11 cellular contexts compared by ENCODE assay signal in genomic region chr12:117188121-117188665, GRCh38. TPM values are rescaled to one million over a fixed set of nuclear protein-coding genes. Genes with fewer than 3 reads are reported as not detected.
A peak's percentile ranks its signal among the peaks of the same experiment; 100 is the strongest.
DNase-seq lines count a peak whose midpoint lies in the region; ATAC-seq, FAIRE-seq and TF ChIP-seq lines count a peak whose summit lies in the region.
"Had no signal": no experiment of that assay in that cellular context is flagged by ENCODE, and none has a peak within 500 bp of the region (broad histone marks: within the 10 kb centered on the region; RNA-seq: fewer than 3 reads in every experiment).

No MANE protein-coding gene starts in this region.

- peaks cover 7% of the 10 kb centered on the region for H4K20me1 ChIP-seq in HepG2 (ENCODE audit: insufficient read depth, low read length)

- H3K79me2 ChIP-seq in HepG2 (ENCODE audit: insufficient read depth, low read length): peaks cover 22% of the 10 kb centered on the region

- H3K27ac Mint-ChIP-seq in activated naive CD4-positive, alpha-beta T cell treated with anti-CD3 and anti-CD28 coated beads, Interleukin-2, amount 10 ng/mL, durations not matched to agents 7 days and 5 days: no peak overlapping the region
- H3K27ac Mint-ChIP-seq in activated CD8-positive, alpha-beta T cell treated with anti-CD3 and anti-CD28 coated beads for 36 hours: no peak overlapping the region

- no peak overlapping the region for H2AFZ ChIP-seq in HepG2 (ENCODE audit: low read length)

- intact Hi-C loops in activated CD8-positive, alpha-beta T cell treated with anti-CD3 and anti-CD28 coated beads for 36 hours (cut with micrococcal nuclease): no loop called here
- intact Hi-C loops in HepG2 (cut with micrococcal nuclease; ENCODE audit: unreplicated experiment): no loop called here
- intact Hi-C loops in pancreas (cut with DNase I): no loop called here

- peaks cover 17% of the 10 kb centered on the region for H3K27me3 Mint-ChIP-seq in activated naive CD4-positive, alpha-beta T cell treated with anti-CD3 and anti-CD28 coated beads, Interleukin-2, amount 10 ng/mL, durations not matched to agents 7 days and 5 days
- H3K27me3 Mint-ChIP-seq in activated CD8-positive, alpha-beta T cell treated with anti-CD3 and anti-CD28 coated beads for 36 hours: no peaks in the 10 kb centered on the region

- in situ Hi-C loops in HepG2 (cut with HindIII; ENCODE audit: extremely low pct_ligation_motif_present, low pct_unique_long_range_greater_than_20kb): no loop called here

- 87% methylated on average over 12 of the region's 12 CpGs for WGBS in HepG2 (ENCODE audit: low lambda C conversion rate)
- WGBS in tibial nerve, 2 donors: 89 to 91% methylated on average over 12 of the region's 12 CpGs
- WGBS in pancreas, 2 donors: 80 to 81% methylated on average over 12 of the region's 12 CpGs

- H3K4me3 ChIP-seq in HepG2 (replicated peaks in 1 of 3; ENCODE audit: insufficient read depth in 1 of 3, low read depth in 2 of 3, low read length in 3 of 3) (no peak overlapping the region; a peak in 1 of 6 replicates), tibial nerve (no peak overlapping the region), pancreas (peak overlapping the region in 2 of 4 donors; percentile 74 to 86)

- peak overlapping the region; percentile 80 for H3K4me3 Mint-ChIP-seq in activated naive CD4-positive, alpha-beta T cell treated with anti-CD3 and anti-CD28 coated beads, Interleukin-2, amount 10 ng/mL, durations not matched to agents 7 days and 5 days
- peak overlapping the region; percentile 91 for H3K4me3 Mint-ChIP-seq in activated CD8-positive, alpha-beta T cell treated with anti-CD3 and anti-CD28 coated beads for 36 hours

- TSS peak; percentile 55 for BruUV-seq in HepG2 (replicated peaks; lab: Mats Ljungman, UMichigan)

- CTCF ChIA-PET in activated naive CD4-positive, alpha-beta T cell treated with anti-CD3 and anti-CD28 coated beads, Interleukin-2, amount 10 ng/mL, durations not matched to agents 7 days and 5 days (lab: Charles Lee): no interaction called here
- CTCF ChIA-PET in activated CD8-positive, alpha-beta T cell treated with anti-CD3 and anti-CD28 coated beads for 36 hours (lab: Charles Lee): interaction anchor here (1.0 to 1.1 kb wide), 3 partner anchors 11 to 24 kb away, joined by 3 to 4 read pairs (median 3); no protein-coding TSS in a partner anchor
- CTCF ChIA-PET in HepG2 (lab: Yijun Ruan, JAX; ENCODE audit: low intra/inter-chr PET ratio, low total read pairs): no interaction called here

- FAIRE-seq in HepG2 (lab: Jason Lieb, UNC): no peak
- FAIRE-seq in pancreas (lab: Jason Lieb, UNC): no peak

- peak overlapping the region; percentile 46 for H3K4me2 ChIP-seq in HepG2 (ENCODE audit: low read depth, low read length)

- no peak for DNase-seq in activated naive CD4-positive, alpha-beta T cell treated with anti-CD3 and anti-CD28 coated beads, Interleukin-2, amount 10 ng/mL, durations not matched to agents 7 days and 5 days
- DNase-seq in activated naive CD4-positive, alpha-beta T cell treated with Interleukin-2 at 50 U/mL for 16 hours: no peak
- no peak for DNase-seq in activated CD8-positive, alpha-beta T cell treated with anti-CD3 and anti-CD28 coated beads for 36 hours
- DNase-seq in HepG2 (ENCODE audit: low spot score) (no peak), tibial nerve (ENCODE audit: low spot score in 2 of 2) (no peak), pons (ENCODE audit: low spot score) (no peak), pancreas (no peak)
- DNase-seq: BE2C, NCI-H345 had no signal

- H3K27ac ChIP-seq in HepG2 (ENCODE audit: extremely low read length, insufficient read depth, low read length) (no peak overlapping the region), tibial nerve (peak overlapping the region in 3 of 4 donors; percentile 86 to 93 (median 93)), pancreas (peak overlapping the region in 2 of 4 donors; percentile 59 to 63)

- peaks cover 37% of the 10 kb centered on the region for H3K36me3 Mint-ChIP-seq in activated naive CD4-positive, alpha-beta T cell treated with anti-CD3 and anti-CD28 coated beads, Interleukin-2, amount 10 ng/mL, durations not matched to agents 7 days and 5 days
- H3K36me3 Mint-ChIP-seq in activated CD8-positive, alpha-beta T cell treated with anti-CD3 and anti-CD28 coated beads for 36 hours (ENCODE audit: low read depth): peaks cover 42% of the 10 kb centered on the region

- TF ChIP-seq RAD21 in HepG2 (CRISPR knock-in tag; IDR thresholded peaks at IDR 0.05): no peak

- H3K4me1 ChIP-seq in HepG2 (ENCODE audit: insufficient read depth, low read length) (peaks cover 43% of the 10 kb centered on the region), tibial nerve (peaks cover 0 to 25% (median 6%) of the 10 kb centered on the region in 4 donors), pancreas (peaks cover 0 to 8% (median 0%) of the 10 kb centered on the region in 3 donors)
- H3K4me1 ChIP-seq: BE2C had no signal

- TF ChIP-seq CTCF in activated CD8-positive, alpha-beta T cell treated with anti-CD3 and anti-CD28 coated beads for 36 hours (IDR thresholded peaks at IDR 0.05): no peak
- TF ChIP-seq CTCF in HepG2 (CRISPR knock-in tag; IDR thresholded peaks at IDR 0.05): no peak
- TF ChIP-seq CTCF in tibial nerve (IDR thresholded peaks at IDR 0.05): no peak
- TF ChIP-seq CTCF in pancreas (IDR thresholded peaks at IDR 0.05): no peak

- peaks cover 27% of the 10 kb centered on the region for H3K4me1 Mint-ChIP-seq in activated naive CD4-positive, alpha-beta T cell treated with anti-CD3 and anti-CD28 coated beads, Interleukin-2, amount 10 ng/mL, durations not matched to agents 7 days and 5 days
- peaks cover 30% of the 10 kb centered on the region for H3K4me1 Mint-ChIP-seq in activated CD8-positive, alpha-beta T cell treated with anti-CD3 and anti-CD28 coated beads for 36 hours (ENCODE audit: low read depth)

- POLR2A ChIA-PET in activated CD8-positive, alpha-beta T cell treated with anti-CD3 and anti-CD28 coated beads for 36 hours (lab: Charles Lee): interaction anchor here (1.3 kb wide), 1 partner anchor 30 kb away, joined by 3 read pairs; no protein-coding TSS in a partner anchor
- POLR2A ChIA-PET in HepG2 (lab: Yijun Ruan, JAX): no interaction called here

- no peaks in the 10 kb centered on the region; a peak in 1 of 5 replicates for H3K27me3 ChIP-seq in HepG2 (ENCODE audit: control insufficient read depth in 1 of 2, insufficient read depth in 2 of 2, low read length in 2 of 2)
- no peaks in the 10 kb centered on the region for H3K27me3 ChIP-seq in tibial nerve
- H3K27me3 ChIP-seq in pancreas: no peaks in the 10 kb centered on the region
- H3K27me3 ChIP-seq: BE2C had no signal

- no peak overlapping the region for H3K9ac ChIP-seq in HepG2 (ENCODE audit: insufficient read depth, low read depth, low read length)

- TF ChIP-seq EP300 in HepG2 (IDR thresholded peaks at IDR 0.05; ENCODE audit: low read depth in 2 of 2, low read length in 2 of 2) (no peak), HepG2 (CRISPR knock-in tag; IDR thresholded peaks at IDR 0.05; ENCODE audit: borderline replicate concordance) (no peak), tibial nerve (IDR thresholded peaks at IDR 0.05) (no peak)

- TF ChIP-seq POLR2A in HepG2 (IDR thresholded peaks at IDR 0.05; ENCODE audit: insufficient read depth in 1 of 2, low read depth in 2 of 2, low read length in 2 of 2): no peak
- TF ChIP-seq POLR2A in tibial nerve (IDR thresholded peaks at IDR 0.05): no peak

- no peaks in the 10 kb centered on the region for H3K9me3 Mint-ChIP-seq in activated naive CD4-positive, alpha-beta T cell treated with anti-CD3 and anti-CD28 coated beads, Interleukin-2, amount 10 ng/mL, durations not matched to agents 7 days and 5 days
- H3K9me3 Mint-ChIP-seq in activated CD8-positive, alpha-beta T cell treated with anti-CD3 and anti-CD28 coated beads for 36 hours: no peaks in the 10 kb centered on the region

- no peaks in the 10 kb centered on the region for H3K9me3 ChIP-seq in HepG2 (ENCODE audit: low read length)
- H3K9me3 ChIP-seq in tibial nerve: no peaks in the 10 kb centered on the region
- no peaks in the 10 kb centered on the region for H3K9me3 ChIP-seq in pancreas
- H3K9me3 ChIP-seq: BE2C had no signal

- H3K36me3 ChIP-seq in HepG2 (replicated peaks in 1 of 2; ENCODE audit: control insufficient read depth in 1 of 2, insufficient read depth in 2 of 2, low read length in 2 of 2): peaks cover 0 to 18% of the 10 kb centered on the region in 2 experiments
- H3K36me3 ChIP-seq in tibial nerve: peaks cover 0 to 38% (median 12%) of the 10 kb centered on the region in 3 donors
- peaks cover 0 to 30% (median 17%) of the 10 kb centered on the region in 3 donors for H3K36me3 ChIP-seq in pancreas

- ATAC-seq in activated CD8-positive, alpha-beta T cell treated with anti-CD3 and anti-CD28 coated beads for 36 hours: no peak
- ATAC-seq in HepG2 (no peak), HG02852 (IDR thresholded peaks at IDR 0.05; ENCODE audit: unreplicated experiment) (no peak), pancreas (no peak)
- ATAC-seq: activated CD4-positive, CD25-positive, alpha-beta regulatory T cell treated with anti-CD3 and anti-CD28 coated beads, Interleukin-2, amount 50 U/mL, for 24 hours had no signal

RNA-seq across cellular contexts. Expression of gene FBXO21, which starts 2.1 kb away (rescaled TPM):
- total RNA-seq in activated CD8-positive, alpha-beta T cell treated with anti-CD3 and anti-CD28 coated beads for 36 hours: 10 to 100 TPM; 21.5 to 26.0 TPM
- total RNA-seq in HepG2 (2016; rRNA removed; fragmentation: Illumina TruSeq; extraction: Trizol) (32.5 and 45.2 TPM in 2 replicates), tibial nerve (100 to 1,000 TPM in 2 of 4 donors, 10 to 100 TPM in 2; 56.1 to 154 (median 84.6) TPM), pancreas (10 to 100 TPM; 21.6 to 42.4 (median 27.8) TPM)
- total RNA-seq in HepG2 (2016; cell fraction: cytosol; rRNA removed; fragmentation: Illumina TruSeq; extraction: Trizol; ENCODE audit: low read depth): 1.2 and 1.6 TPM in 2 replicates
- total RNA-seq in HepG2 (2016; cell fraction: insoluble cytoplasmic fraction; rRNA removed; fragmentation: Illumina TruSeq; extraction: Trizol): 29.2 and 45.9 TPM in 2 replicates
- total RNA-seq in HepG2 (2016; cell fraction: membrane; rRNA removed; fragmentation: Illumina TruSeq; extraction: Trizol): 7.6 and 9.0 TPM in 2 replicates
- total RNA-seq in HepG2 (2016; cell fraction: nucleus; rRNA removed; fragmentation: Illumina TruSeq; extraction: Trizol): 19.3 and 21.9 TPM in 2 replicates
- polyA plus RNA-seq in HepG2 (2011; rRNA removed) (15.6 and 20.0 TPM in 2 replicates), pancreas (10 to 100 TPM in 1 of 2 donors, 1 to 10 TPM in 1; 9.0 to 17.0 TPM)
- polyA plus RNA-seq in HepG2 (2011; cell fraction: cytosol; rRNA removed): 44.0 and 49.3 TPM in 2 replicates
- polyA plus RNA-seq in HepG2 (2011; cell fraction: nucleus; rRNA removed): 22.4 and 32.9 TPM in 2 replicates
- 14.2 and 18.3 TPM in 2 replicates for polyA plus RNA-seq in HepG2 (2012)
- polyA plus RNA-seq in HepG2 (2016; cell fraction: cytosol; fragmentation: Illumina TruSeq; extraction: Trizol; ENCODE audit: low read depth): 0.60 and 0.85 TPM in 2 replicates
- polyA plus RNA-seq in HepG2 (2016; cell fraction: insoluble cytoplasmic fraction; fragmentation: Illumina TruSeq; extraction: Trizol; ENCODE audit: low read depth): 26.4 and 28.2 TPM in 2 replicates
- polyA plus RNA-seq in HepG2 (2016; cell fraction: membrane; fragmentation: Illumina TruSeq; extraction: Trizol; ENCODE audit: low read depth): 3.0 and 3.4 TPM in 2 replicates
- 17.7 TPM in 2 replicates for polyA plus RNA-seq in HepG2 (2016; cell fraction: nucleus; fragmentation: Illumina TruSeq; extraction: Trizol; ENCODE audit: insufficient read depth, low read depth)
- polyA minus RNA-seq in HepG2 (2011; rRNA and poly(A)+ RNA removed; ENCODE audit: low replicate concordance): 86.0 and 120 TPM in 2 replicates
- polyA minus RNA-seq in HepG2 (2011; cell fraction: cytosol; rRNA and poly(A)+ RNA removed): 28.2 and 31.5 TPM in 2 replicates
- polyA minus RNA-seq in HepG2 (2011; cell fraction: nucleus; rRNA and poly(A)+ RNA removed): 14.8 and 21.6 TPM in 2 replicates
